In genomic region chr17:7553356-7553755, GRCh38 we compare ENCODE assay signal across 13 cellular contexts. TPM values are rescaled to one million over a fixed set of nuclear protein-coding genes. Genes with fewer than 3 reads are reported as not detected.
DNase-seq lines count a peak whose midpoint lies in the region; ATAC-seq, FAIRE-seq and TF ChIP-seq lines count a peak whose summit lies in the region.
"Had no signal": no experiment of that assay in that cellular context is flagged by ENCODE, and none has a peak within 500 bp of the region (broad histone marks: within the 10 kb centered on the region; RNA-seq: fewer than 3 reads in every experiment).

No MANE protein-coding gene starts in this region.

- TF ChIP-seq POLR2A in GM12892 (IDR thresholded peaks at IDR 0.05; ENCODE audit: low read depth, low read length): no peak

- H3K9me3 ChIP-seq in BLaER1 treated with 17β-estradiol and CSF1 and Interleukin-3, amounts not matched to agents 10 nM and 100 nM (replicated peaks in 1 of 11): no peaks in the 10 kb centered on the region
- H3K9me3 ChIP-seq in mucosa of rectum (ENCODE audit: control insufficient read depth in 2 of 2, low read length in 2 of 2): no peaks in the 10 kb centered on the region
- H3K9me3 ChIP-seq: SK-N-SH had no signal

- peak overlapping the region in 9 of 10 experiments; percentile 3 to 59 (median 38); a peak in 12 of 20 replicates for H3K4me3 ChIP-seq in BLaER1 treated with 17β-estradiol and CSF1 and Interleukin-3, amounts not matched to agents 10 nM and 100 nM
- no peak overlapping the region for H3K4me3 ChIP-seq in mucosa of rectum (ENCODE audit: low read length in 2 of 2)

- no peak for DNase-seq in GM12892 (ENCODE audit: insufficient read length)
- no peak for DNase-seq in activated naive CD4-positive, alpha-beta T cell treated with anti-CD3 and anti-CD28 coated beads, Interleukin-2, amount 50 U/mL, for 72 hours (ENCODE audit: low spot score in 2 of 2)
- no peak for DNase-seq in cerebellar nuclear complex (lab: John Stamatoyannopoulos, UW)
- no peak for DNase-seq in kidney tubule cell (ENCODE audit: low spot score)
- no peak for DNase-seq in globus pallidus (ENCODE audit: low spot score)
- DNase-seq: NCI-H1048; SK-N-SH; stimulated activated CD4-positive, alpha-beta T cell treated with anti-CD3 and anti-CD28 coated beads, Interleukin-1b, Interleukin-23, amount 100 ng/mL, for 48 hours had no signal

- FAIRE-seq in GM12892 (lab: Jason Lieb, UNC): peak; percentile 38
- FAIRE-seq: endometrium, kidney had no signal

- peaks cover 7 to 10% of the 10 kb centered on the region in 2 donors for H3K36me3 Mint-ChIP-seq in activated naive CD4-positive, alpha-beta T cell treated with anti-CD3 and anti-CD28 coated beads, Interleukin-2, amount 50 U/mL, for 72 hours

- no peaks in the 10 kb centered on the region for H3K9me3 Mint-ChIP-seq in activated naive CD4-positive, alpha-beta T cell treated with anti-CD3 and anti-CD28 coated beads, Interleukin-2, amount 50 U/mL, for 72 hours

- H4K20me1 ChIP-seq in BLaER1 treated with 17β-estradiol and CSF1 and Interleukin-3, amounts not matched to agents 10 nM and 100 nM: no peaks in the 10 kb centered on the region

- H3K27me3 ChIP-seq in BLaER1 treated with 17β-estradiol and CSF1 and Interleukin-3, amounts not matched to agents 10 nM and 100 nM: no peaks in the 10 kb centered on the region
- H3K27me3 ChIP-seq in mucosa of rectum (ENCODE audit: control insufficient read depth in 2 of 2, insufficient read depth in 2 of 2, low read length in 2 of 2): no peaks in the 10 kb centered on the region

- H3K4me1 ChIP-seq in BLaER1 treated with 17β-estradiol and CSF1 and Interleukin-3, amounts not matched to agents 10 nM and 100 nM: peaks cover 73 to 97% (median 92%) of the 10 kb centered on the region in 10 experiments
- H3K4me1 ChIP-seq in mucosa of rectum (ENCODE audit: control insufficient read depth in 2 of 2, insufficient read depth in 2 of 2, low read length in 2 of 2): peaks cover 30 to 31% of the 10 kb centered on the region in 2 donors

- H3K4me2 ChIP-seq in BLaER1 treated with 17β-estradiol and CSF1 and Interleukin-3, amounts not matched to agents 10 nM and 100 nM: peak overlapping the region; percentile 85 to 100 (median 95)
- H3K4me2 ChIP-seq: SK-N-SH had no signal

- peaks cover 0 to 6% (median 0%) of the 10 kb centered on the region in 11 experiments; a peak in 1 of 22 replicates for H3K36me3 ChIP-seq in BLaER1 treated with 17β-estradiol and CSF1 and Interleukin-3, amounts not matched to agents 10 nM and 100 nM
- peaks cover 0 to 3% of the 10 kb centered on the region in 2 donors for H3K36me3 ChIP-seq in mucosa of rectum (ENCODE audit: control insufficient read depth in 2 of 2, insufficient read depth in 2 of 2, low read length in 2 of 2)

- peak overlapping the region; percentile 15 to 75 for H3K27ac Mint-ChIP-seq in activated naive CD4-positive, alpha-beta T cell treated with anti-CD3 and anti-CD28 coated beads, Interleukin-2, amount 50 U/mL, for 72 hours

- ATAC-seq in activated naive CD4-positive, alpha-beta T cell treated with anti-CD3 and anti-CD28 coated beads, Interleukin-2, amount 50 U/mL, for 72 hours: no peak
- ATAC-seq in HG03460 (IDR thresholded peaks at IDR 0.05; ENCODE audit: unreplicated experiment): no peak

- peak overlapping the region; percentile 78 to 92 (median 87) for H3K27ac ChIP-seq in BLaER1 treated with 17β-estradiol and CSF1 and Interleukin-3, amounts not matched to agents 10 nM and 100 nM
- H3K27ac ChIP-seq in mucosa of rectum (ENCODE audit: low read depth in 2 of 2, low read length in 2 of 2): peak overlapping the region; percentile 9 to 56

- H3K9ac ChIP-seq in BLaER1 treated with 17β-estradiol and CSF1 and Interleukin-3, amounts not matched to agents 10 nM and 100 nM: peak overlapping the region; percentile 72 to 82 (median 76)
- no peak overlapping the region for H3K9ac ChIP-seq in mucosa of rectum (ENCODE audit: low read depth in 1 of 2, low read length in 2 of 2)
- H3K9ac ChIP-seq: SK-N-SH had no signal

RNA-seq across cellular contexts. Expression of gene TNFSF12, which starts 4.5 kb away (rescaled TPM):
- polyA plus RNA-seq in GM12892 (2012; ENCODE audit: missing spikeins): 1.7 TPM
- 10 to 100 TPM; 16.4 to 18.9 TPM for total RNA-seq in activated naive CD4-positive, alpha-beta T cell treated with anti-CD3 and anti-CD28 coated beads, Interleukin-2, amount 50 U/mL, for 72 hours

RNA-seq across cellular contexts. Expression of gene TNFSF13, which starts 5.2 kb away (rescaled TPM):
- 4.5 TPM for polyA plus RNA-seq in GM12892 (2012; ENCODE audit: missing spikeins)
- 1 to 10 TPM; 4.6 to 6.0 TPM for total RNA-seq in activated naive CD4-positive, alpha-beta T cell treated with anti-CD3 and anti-CD28 coated beads, Interleukin-2, amount 50 U/mL, for 72 hours

RNA-seq across cellular contexts. Expression of gene SENP3, which starts 8.4 kb away (rescaled TPM):
- polyA plus RNA-seq in GM12892 (2012; ENCODE audit: missing spikeins): 50.6 TPM
- total RNA-seq in activated naive CD4-positive, alpha-beta T cell treated with anti-CD3 and anti-CD28 coated beads, Interleukin-2, amount 50 U/mL, for 72 hours: 10 to 100 TPM; 42.9 to 46.3 TPM

RNA-seq across cellular contexts. Expression of gene CD68, which starts 26.1 kb away (rescaled TPM):
- polyA plus RNA-seq in GM12892 (2012; ENCODE audit: missing spikeins): 7.4 TPM
- 10 to 100 TPM in 1 of 2 donors, 1 to 10 TPM in 1; 7.6 to 12.7 TPM for total RNA-seq in activated naive CD4-positive, alpha-beta T cell treated with anti-CD3 and anti-CD28 coated beads, Interleukin-2, amount 50 U/mL, for 72 hours

RNA-seq across cellular contexts. Expression of gene MPDU1, which starts 30.3 kb away (rescaled TPM):
- 46.7 TPM for polyA plus RNA-seq in GM12892 (2012; ENCODE audit: missing spikeins)
- 10 to 100 TPM; 52.1 to 60.6 TPM for total RNA-seq in activated naive CD4-positive, alpha-beta T cell treated with anti-CD3 and anti-CD28 coated beads, Interleukin-2, amount 50 U/mL, for 72 hours

Comparison
In these comparisons a context has a peak if more than half of its experiments do, and no peak if none do; other contexts are left out.
1. H3K4me3 ChIP-seq: peak in BLaER1 treated with 17β-estradiol and CSF1 and Interleukin-3, amounts not matched to agents 10 nM and 100 nM (9 of 10); none in mucosa of rectum (0 of 2).
2. H3K9ac ChIP-seq: peak in BLaER1 treated with 17β-estradiol and CSF1 and Interleukin-3, amounts not matched to agents 10 nM and 100 nM (11 of 11); none in mucosa of rectum (0 of 2).